ENCODE assay signal across 8 cellular contexts in the genomic region with DNA sequence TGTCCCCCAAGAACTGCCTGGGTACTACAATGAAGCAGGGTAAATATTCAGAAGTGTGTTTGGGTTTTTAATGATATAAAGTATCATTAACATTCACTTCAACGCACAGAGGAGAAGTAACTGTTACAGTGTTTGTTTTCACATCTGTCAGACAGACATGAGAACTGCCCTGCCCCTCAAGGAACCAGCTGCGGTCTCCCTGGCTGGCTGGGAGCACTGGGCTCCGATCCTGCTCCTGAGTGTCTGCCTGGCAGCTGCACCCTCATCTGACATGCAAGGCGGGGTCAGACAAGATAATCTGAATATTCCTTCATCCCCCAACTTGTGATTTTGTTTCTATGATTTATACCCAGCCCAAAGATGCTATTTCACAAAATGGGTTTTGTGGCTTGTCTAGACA.
DNase-seq lines count a peak whose midpoint lies in the region; ATAC-seq and TF ChIP-seq lines count a peak whose summit lies in the region.

No MANE protein-coding gene starts in this region.

- H2AFZ ChIP-seq in SU-DHL-6 (ENCODE audit: low read depth, low read length, severe bottlenecking) (no peak overlapping the region), smooth muscle cell (ENCODE audit: low read depth) (peak overlapping the region; percentile 49)

- peaks cover 23% of the 10 kb centered on the region; the same call in 1 of the 2 replicates for H3K79me2 ChIP-seq in SU-DHL-6 (ENCODE audit: insufficient read depth, low read length)
- no peaks in the 10 kb centered on the region for H3K79me2 ChIP-seq in smooth muscle cell (ENCODE audit: low read depth)

- H3K27ac ChIP-seq in SU-DHL-6 (ENCODE audit: low read depth, low read length) = peak overlapping the region; percentile 97
- H3K27ac ChIP-seq in heart right ventricle = peak overlapping the region in 9 of 10 donors; percentile 68 to 98 (median 80)
- no peak overlapping the region for H3K27ac ChIP-seq in smooth muscle cell (ENCODE audit: low read depth)

- no peaks in the 10 kb centered on the region for H3K9me2 ChIP-seq in SU-DHL-6 (replicated peaks; ENCODE audit: insufficient read depth, low read length)

- H3K36me3 ChIP-seq in SU-DHL-6 (ENCODE audit: low read length) (peaks cover 7% of the 10 kb centered on the region), heart right ventricle (no peaks in the 10 kb centered on the region), smooth muscle cell (ENCODE audit: low read depth) (no peaks in the 10 kb centered on the region)

- 37 to 44% methylated on average over 4 of the region's 4 CpGs for WGBS in heart right ventricle, 2 donors
- WGBS in smooth muscle cell (ENCODE audit: low lambda C conversion rate) = 79% methylated on average over 4 of the region's 4 CpGs

- ATAC-seq in heart right ventricle = peak in 6 of 8 donors; percentile 20 to 46 (median 31)
- ATAC-seq in HG02885 (IDR thresholded peaks at IDR 0.05; ENCODE audit: poor library complexity, unreplicated experiment) = no peak

- DNase-seq in NCI-H187 (lab: John Stamatoyannopoulos, UW) (peak; percentile 22 to 34), NCI-H187 treated with DMSO at 0.1 percent for 48 hours (lab: John Stamatoyannopoulos, UW) (no peak), heart right ventricle (peak in 1 of 2 donors; percentile 59), smooth muscle cell (lab: John Stamatoyannopoulos, UW; ENCODE audit: unreplicated experiment) (no peak), SK-N-DZ (ENCODE audit: low spot score) (no peak), putamen (ENCODE audit: low spot score) (no peak)

- H3F3A ChIP-seq in SU-DHL-6 (ENCODE audit: insufficient read depth) (peaks cover 68% of the 10 kb centered on the region), smooth muscle cell (ENCODE audit: low read depth) (peaks cover 9% of the 10 kb centered on the region)

- H3K9ac ChIP-seq in SU-DHL-6 (ENCODE audit: low read length) (peak overlapping the region; percentile 61), smooth muscle cell (ENCODE audit: low read depth) (no peak overlapping the region)

- H4K20me1 ChIP-seq in SU-DHL-6 (ENCODE audit: low read depth, low read length) (no peaks in the 10 kb centered on the region), smooth muscle cell (ENCODE audit: low read depth) (no peaks in the 10 kb centered on the region)

- peaks cover 15 to 94% (median 52%) of the 10 kb centered on the region in 9 donors for H3K4me1 ChIP-seq in heart right ventricle
- H3K4me1 ChIP-seq in smooth muscle cell (ENCODE audit: low read depth) = peaks cover 26% of the 10 kb centered on the region

- H3K9me3 ChIP-seq in SU-DHL-6 (ENCODE audit: insufficient read depth, low read length) (no peaks in the 10 kb centered on the region), heart right ventricle (no peaks in the 10 kb centered on the region), smooth muscle cell (replicated peaks; ENCODE audit: low read depth) (no peaks in the 10 kb centered on the region)

- no peak for TF ChIP-seq CTCF in SU-DHL-6 (IDR thresholded peaks at IDR 0.05; ENCODE audit: insufficient read depth, low read length, poor library complexity, severe bottlenecking)
- no peak for TF ChIP-seq CTCF in heart right ventricle (IDR thresholded peaks at IDR 0.05)
- TF ChIP-seq CTCF in smooth muscle cell (IDR thresholded peaks at IDR 0.05; ENCODE audit: borderline replicate concordance, insufficient read depth, poor library complexity, severe bottlenecking) = no peak

- no peaks in the 10 kb centered on the region for H3K27me3 ChIP-seq in SU-DHL-6 (ENCODE audit: low read length)
- no peaks in the 10 kb centered on the region for H3K27me3 ChIP-seq in heart right ventricle
- H3K27me3 ChIP-seq in smooth muscle cell (ENCODE audit: low read depth) = no peaks in the 10 kb centered on the region

- intact Hi-C loops in heart right ventricle (cut with DNase I) = loop anchor here in 6 of 10 donors (5.0 to 10.0 kb wide), 5 partner anchors 50 to 155 kb away; a partner anchor contains a TSS

- H3K4me3 ChIP-seq in SU-DHL-6 (ENCODE audit: insufficient read depth, low read length, poor library complexity, severe bottlenecking) (no peak overlapping the region), heart right ventricle (peak overlapping the region in 1 of 10 donors; percentile 10), smooth muscle cell (no peak overlapping the region)

- H3K4me2 ChIP-seq in SU-DHL-6 (ENCODE audit: low read depth, low read length, poor library complexity, severe bottlenecking) (peak overlapping the region; percentile 78), smooth muscle cell (peak overlapping the region; percentile 33)

Comparison
In these comparisons a context has a peak if more than half of its experiments do, and no peak if none do; other contexts are left out.
1. DNase-seq: peak in NCI-H187 (2 of 2); none in NCI-H187 treated with DMSO at 0.1 percent for 48 hours (single experiment), smooth muscle cell (single experiment), SK-N-DZ (single experiment) and putamen (single experiment).